Comparison of ENCODE assay signal across 1 cellular context in the genomic region with DNA sequence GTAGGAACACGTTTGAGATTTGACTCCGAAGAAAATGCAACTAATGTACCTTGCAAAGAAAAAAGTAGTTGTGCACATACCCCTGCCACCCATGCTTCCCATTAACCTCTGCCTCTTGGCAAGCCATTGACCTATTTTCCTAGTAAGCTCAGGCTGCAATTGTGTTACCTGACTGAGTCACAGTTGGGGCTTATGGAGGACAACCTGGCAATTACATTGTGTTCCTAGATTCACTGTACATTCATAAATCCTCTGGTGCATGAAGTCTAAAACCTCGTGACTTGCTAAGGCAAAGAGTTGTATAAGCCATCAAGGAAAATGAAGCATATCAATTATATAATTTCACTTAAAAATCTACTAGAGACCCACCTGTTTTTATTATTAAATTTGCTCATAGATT.
TF ChIP-seq lines count a peak whose summit lies in the region.

No MANE protein-coding gene starts in this region.

TF ChIP-seq in IMR-90, 13 proteins besides CTCF, POLR2A, EP300 and RAD21 (continued from another document):
- TF ChIP-seq, protein P1, sequence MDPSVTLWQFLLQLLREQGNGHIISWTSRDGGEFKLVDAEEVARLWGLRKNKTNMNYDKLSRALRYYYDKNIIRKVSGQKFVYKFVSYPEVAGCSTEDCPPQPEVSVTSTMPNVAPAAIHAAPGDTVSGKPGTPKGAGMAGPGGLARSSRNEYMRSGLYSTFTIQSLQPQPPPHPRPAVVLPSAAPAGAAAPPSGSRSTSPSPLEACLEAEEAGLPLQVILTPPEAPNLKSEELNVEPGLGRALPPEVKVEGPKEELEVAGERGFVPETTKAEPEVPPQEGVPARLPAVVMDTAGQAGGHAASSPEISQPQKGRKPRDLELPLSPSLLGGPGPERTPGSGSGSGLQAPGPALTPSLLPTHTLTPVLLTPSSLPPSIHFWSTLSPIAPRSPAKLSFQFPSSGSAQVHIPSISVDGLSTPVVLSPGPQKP (IDR thresholded peaks at IDR 0.05; ENCODE audit: borderline replicate concordance, low read depth, low read length) = no peak
- TF ChIP-seq CEBPB (IDR thresholded peaks at IDR 0.05; ENCODE audit: low read depth, low read length) = no peak
- no peak for TF ChIP-seq MXI1 (IDR thresholded peaks at IDR 0.05; ENCODE audit: borderline replicate concordance, low read depth, low read length)
- no peak for TF ChIP-seq RFX5 (IDR thresholded peaks at IDR 0.05; ENCODE audit: low read depth, low read length)
- TF ChIP-seq NFE2L2 (IDR thresholded peaks at IDR 0.05; ENCODE audit: low read depth, low read length) = no peak
- TF ChIP-seq, protein P2, sequence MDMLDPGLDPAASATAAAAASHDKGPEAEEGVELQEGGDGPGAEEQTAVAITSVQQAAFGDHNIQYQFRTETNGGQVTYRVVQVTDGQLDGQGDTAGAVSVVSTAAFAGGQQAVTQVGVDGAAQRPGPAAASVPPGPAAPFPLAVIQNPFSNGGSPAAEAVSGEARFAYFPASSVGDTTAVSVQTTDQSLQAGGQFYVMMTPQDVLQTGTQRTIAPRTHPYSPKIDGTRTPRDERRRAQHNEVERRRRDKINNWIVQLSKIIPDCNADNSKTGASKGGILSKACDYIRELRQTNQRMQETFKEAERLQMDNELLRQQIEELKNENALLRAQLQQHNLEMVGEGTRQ (IDR thresholded peaks at IDR 0.05; ENCODE audit: low read depth, low read length) = no peak
